Comparison of ENCODE assay signal across 20 cellular contexts in genomic region chr17:42405076-42405475, GRCh38.
"Had no signal": no experiment of that assay in that cellular context is flagged by ENCODE, and none has a peak within 500 bp of the region (broad histone marks: within the 10 kb centered on the region; RNA-seq: fewer than 3 reads in every experiment).

No MANE protein-coding gene starts in this region.

- ATAC-seq: activated CD8-positive, alpha-beta T cell treated with anti-CD3 and anti-CD28 coated beads for 36 hours; activated T-cell treated with anti-CD3 and anti-CD28 coated beads, Interleukin-2, amount 50 U/mL, for 4 hours; effector memory CD8-positive, alpha-beta T cell; foreskin keratinocyte; left lung; natural killer cell had no signal

- H3K9me3 ChIP-seq: left lung, neutrophil, spleen, upper lobe of left lung had no signal

- H3K27me3 ChIP-seq: foreskin keratinocyte, left lung, neutrophil, spleen, upper lobe of left lung had no signal

- DNase-seq: activated CD4-positive, alpha-beta T cell treated with anti-CD3 and anti-CD28 coated beads for 48 hours; activated CD4-positive, CD25-positive, alpha-beta regulatory T cell; activated CD8-positive, alpha-beta T cell treated with anti-CD3 and anti-CD28 coated beads for 36 hours; activated effector memory CD4-positive, alpha-beta T cell treated with Interleukin-2 at 50 U/mL for 16 hours; activated T-cell treated with anti-CD3 and anti-CD28 coated beads, Interleukin-2, amount 50 U/mL, for 4 hours; effector memory CD8-positive, alpha-beta T cell; foreskin keratinocyte; head of caudate nucleus; left lung; natural killer cell; spleen; stimulated activated naive CD4-positive, alpha-beta T cell; T-helper 1 cell; T-helper 9 cell had no signal

- H3K27ac Mint-ChIP-seq: activated CD8-positive, alpha-beta T cell treated with anti-CD3 and anti-CD28 coated beads for 36 hours; activated naive CD4-positive, alpha-beta T cell treated with anti-CD3 and anti-CD28 coated beads, Interleukin-2, amount 50 U/mL, for 24 hours; dendritic cell treated with granulocyte-macrophage colony-stimulating factor and Interleukin-4, amounts not matched to agents 40 ng/mL and 50 ng/mL, for 4 days; effector memory CD8-positive, alpha-beta T cell; memory B cell; natural killer cell had no signal

- H3K9ac ChIP-seq: parathyroid adenoma had no signal

- H3K27ac ChIP-seq: foreskin keratinocyte, left lung, neutrophil, parathyroid adenoma had no signal

- H3K4me3 Mint-ChIP-seq: activated CD8-positive, alpha-beta T cell treated with anti-CD3 and anti-CD28 coated beads for 36 hours; activated naive CD4-positive, alpha-beta T cell treated with anti-CD3 and anti-CD28 coated beads, Interleukin-2, amount 50 U/mL, for 24 hours; activated T-cell treated with anti-CD3 and anti-CD28 coated beads, Interleukin-2, amount 50 U/mL, for 4 hours; dendritic cell treated with granulocyte-macrophage colony-stimulating factor and Interleukin-4, amounts not matched to agents 40 ng/mL and 50 ng/mL, for 4 days; effector memory CD8-positive, alpha-beta T cell; memory B cell; natural killer cell had no signal

- H3K9me3 Mint-ChIP-seq: activated CD8-positive, alpha-beta T cell treated with anti-CD3 and anti-CD28 coated beads for 36 hours; activated naive CD4-positive, alpha-beta T cell treated with anti-CD3 and anti-CD28 coated beads, Interleukin-2, amount 50 U/mL, for 24 hours; activated T-cell treated with anti-CD3 and anti-CD28 coated beads, Interleukin-2, amount 50 U/mL, for 4 hours; dendritic cell treated with granulocyte-macrophage colony-stimulating factor and Interleukin-4, amounts not matched to agents 40 ng/mL and 50 ng/mL, for 4 days; effector memory CD8-positive, alpha-beta T cell; memory B cell; natural killer cell had no signal

- H3K36me3 ChIP-seq: neutrophil had no signal

- H3K27me3 Mint-ChIP-seq: activated CD8-positive, alpha-beta T cell treated with anti-CD3 and anti-CD28 coated beads for 36 hours; activated naive CD4-positive, alpha-beta T cell treated with anti-CD3 and anti-CD28 coated beads, Interleukin-2, amount 50 U/mL, for 24 hours; effector memory CD8-positive, alpha-beta T cell had no signal

- H3K36me3 Mint-ChIP-seq: activated naive CD4-positive, alpha-beta T cell treated with anti-CD3 and anti-CD28 coated beads, Interleukin-2, amount 50 U/mL, for 24 hours; memory B cell; natural killer cell had no signal

- H3K79me2 ChIP-seq: parathyroid adenoma had no signal

- H3K4me3 ChIP-seq: left lung, upper lobe of left lung had no signal
